ENCODE assay signal across 15 cellular contexts in genomic region chr17:41968676-41969075, GRCh38. TPM values are rescaled to one million over a fixed set of nuclear protein-coding genes. Genes with fewer than 3 reads are reported as not detected.
A peak's percentile ranks its signal among the peaks of the same experiment; 100 is the strongest.
DNase-seq lines count a peak whose midpoint lies in the region; TF ChIP-seq lines count a peak whose summit lies in the region.
"Had no signal": no experiment of that assay in that cellular context is flagged by ENCODE, and none has a peak within 500 bp of the region (broad histone marks: within the 10 kb centered on the region; RNA-seq: fewer than 3 reads in every experiment).

No MANE protein-coding gene starts in this region.

- DNase-seq in Caco-2 (no peak), PC-9 (no peak), G401 (ENCODE audit: low spot score) (no peak), GM03348 (ENCODE audit: low spot score) (no peak), GM19238 (ENCODE audit: insufficient read length, low spot score) (no peak)
- no peak for DNase-seq in activated naive CD8-positive, alpha-beta T cell treated with anti-CD3 and anti-CD28 coated beads for 36 hours
- DNase-seq: BE2C; effector memory CD4-positive, alpha-beta T cell; foreskin melanocyte; NCI-H2081 treated with DMSO at 0.1 percent for 48 hours; retina; stimulated activated CD4-positive, alpha-beta T cell treated with anti-CD3 and anti-CD28 coated beads, Interleukin-2, amount 100 ng/mL, for 24 hours had no signal

- 93% methylated on average over 10 of the region's 10 CpGs for WGBS in liver

- H3K27me3 Mint-ChIP-seq in Caco-2 (ENCODE audit: insufficient read depth, unreplicated experiment) = no peaks in the 10 kb centered on the region
- no peaks in the 10 kb centered on the region for H3K27me3 Mint-ChIP-seq in activated naive CD8-positive, alpha-beta T cell treated with anti-CD3 and anti-CD28 coated beads for 36 hours

- no peak overlapping the region for H2AFZ ChIP-seq in PC-9

- peaks cover 79% of the 10 kb centered on the region for H3K36me3 Mint-ChIP-seq in Caco-2 (ENCODE audit: insufficient read depth, unreplicated experiment)
- peaks cover 19% of the 10 kb centered on the region for H3K36me3 Mint-ChIP-seq in activated naive CD8-positive, alpha-beta T cell treated with anti-CD3 and anti-CD28 coated beads for 36 hours

- H3K4me3 Mint-ChIP-seq in Caco-2 (ENCODE audit: unreplicated experiment) = peak overlapping the region; percentile 46
- H3K4me3 Mint-ChIP-seq in activated naive CD8-positive, alpha-beta T cell treated with anti-CD3 and anti-CD28 coated beads for 36 hours = no peak overlapping the region

- H3K79me2 ChIP-seq in PC-9 (ENCODE audit: low read depth) = peaks cover 16% of the 10 kb centered on the region

- no peak for TF ChIP-seq RAD21 in liver (IDR thresholded peaks at IDR 0.05)

- intact Hi-C loops in Caco-2 (cut with micrococcal nuclease; ENCODE audit: unreplicated experiment) (no loop called here), PC-9 (cut with micrococcal nuclease; ENCODE audit: unreplicated experiment) (loop anchor here (5.0 kb wide), 1 partner anchor 549 kb away; no protein-coding TSS in a partner anchor)

- H3K9me2 ChIP-seq in PC-9 (ENCODE audit: insufficient read depth) = no peaks in the 10 kb centered on the region

- TF ChIP-seq CTCF in 22Rv1 (IDR thresholded peaks at IDR 0.05) (no peak), Caco-2 (IDR thresholded peaks at IDR 0.05; ENCODE audit: insufficient read depth in 1 of 2, low read depth in 1 of 2, low read length in 1 of 2, severe bottlenecking in 1 of 2, unreplicated experiment in 1 of 2) (no peak), liver (IDR thresholded peaks at IDR 0.05; ENCODE audit: low read depth, low read length, missing input control) (peak; percentile 2), PC-9 (conservative IDR thresholded peaks at IDR 0.05) (no peak)

- peak overlapping the region; percentile 87; the same call in 1 of the 2 replicates for H3K27ac ChIP-seq in 22Rv1
- H3K27ac ChIP-seq in liver (ENCODE audit: low read depth in 1 of 2, low read length in 2 of 2) = no peak overlapping the region
- H3K27ac ChIP-seq in PC-9 = no peak overlapping the region
- H3K27ac ChIP-seq: vagina had no signal

- no TSS peak for BruUV-seq in Caco-2 (replicated peaks; lab: Mats Ljungman, UMichigan)
- BruUV-seq in PC-9 (replicated peaks; lab: Mats Ljungman, UMichigan) = no TSS peak

- in situ Hi-C loops in G401 (cut with HindIII; ENCODE audit: low sequenced_read_pairs) = no loop called here

- H3K4me2 ChIP-seq in PC-9 = no peak overlapping the region

- no peak overlapping the region for H3K9ac ChIP-seq in liver (ENCODE audit: low read depth in 1 of 2, low read length in 2 of 2)

- CTCF ChIA-PET in Caco-2 (lab: Charles Lee) = no interaction called here
- CTCF ChIA-PET in PC-9 (lab: Charles Lee) = no interaction called here

- H3K4me1 Mint-ChIP-seq in Caco-2 (ENCODE audit: low read depth, unreplicated experiment) = peaks cover 22% of the 10 kb centered on the region
- peaks cover 36% of the 10 kb centered on the region for H3K4me1 Mint-ChIP-seq in activated naive CD8-positive, alpha-beta T cell treated with anti-CD3 and anti-CD28 coated beads for 36 hours

- H3K36me3 ChIP-seq in Caco-2 (ENCODE audit: control insufficient read depth, insufficient read depth, low read length) (peaks cover 10% of the 10 kb centered on the region), liver (ENCODE audit: control insufficient read depth in 4 of 4, insufficient read depth in 3 of 4, low read depth in 1 of 4, low read length in 3 of 4) (peaks cover 2 to 13% (median 11%) of the 10 kb centered on the region in 4 donors), PC-9 (ENCODE audit: low read depth) (peaks cover 7% of the 10 kb centered on the region; the same call in 1 of the 2 replicates)

- H3K4me1 ChIP-seq in Caco-2 = peaks cover 13% of the 10 kb centered on the region
- H3K4me1 ChIP-seq in liver (ENCODE audit: control insufficient read depth in 4 of 4, insufficient read depth in 4 of 4, low read length in 3 of 4) = peaks cover 8 to 53% (median 38%) of the 10 kb centered on the region in 4 donors
- H3K4me1 ChIP-seq in PC-9 (replicated peaks; ENCODE audit: insufficient read depth) = peaks cover 32% of the 10 kb centered on the region

- peaks cover 46% of the 10 kb centered on the region for H3F3A ChIP-seq in PC-9 (ENCODE audit: insufficient read depth, low read depth)

- POLR2A ChIA-PET in Caco-2 (lab: Charles Lee) = no interaction called here
- POLR2A ChIA-PET in PC-9 (lab: Charles Lee; ENCODE audit: unreplicated experiment) = no interaction called here

- no peaks in the 10 kb centered on the region for H3K9me3 Mint-ChIP-seq in Caco-2 (ENCODE audit: unreplicated experiment)
- no peaks in the 10 kb centered on the region for H3K9me3 Mint-ChIP-seq in activated naive CD8-positive, alpha-beta T cell treated with anti-CD3 and anti-CD28 coated beads for 36 hours

- H3K27me3 ChIP-seq in Caco-2 (replicated peaks; ENCODE audit: control insufficient read depth, insufficient read depth, low read length) = no peaks in the 10 kb centered on the region
- no peaks in the 10 kb centered on the region for H3K27me3 ChIP-seq in liver (ENCODE audit: control insufficient read depth in 4 of 4, insufficient read depth in 4 of 4, low read length in 3 of 4)
- no peaks in the 10 kb centered on the region for H3K27me3 ChIP-seq in PC-9 (ENCODE audit: insufficient read depth, low read depth)
- H3K27me3 ChIP-seq: BE2C, vagina had no signal

- H3K4me3 ChIP-seq in Caco-2 (ENCODE audit: low read depth, low read length) (no peak overlapping the region), liver (ENCODE audit: low read depth in 1 of 3, low read length in 3 of 3) (no peak overlapping the region), PC-9 (no peak overlapping the region)

- H4K20me1 ChIP-seq in PC-9 (ENCODE audit: insufficient read depth) = peaks cover 11% of the 10 kb centered on the region

- peak overlapping the region; percentile 0 for H3K27ac Mint-ChIP-seq in Caco-2 (ENCODE audit: unreplicated experiment)
- peak overlapping the region; percentile 84 for H3K27ac Mint-ChIP-seq in activated naive CD8-positive, alpha-beta T cell treated with anti-CD3 and anti-CD28 coated beads for 36 hours

- H3K9me3 ChIP-seq in Caco-2 = no peaks in the 10 kb centered on the region
- no peaks in the 10 kb centered on the region for H3K9me3 ChIP-seq in liver (ENCODE audit: control insufficient read depth in 4 of 4, low read length in 3 of 4)
- H3K9me3 ChIP-seq in PC-9 (ENCODE audit: insufficient read depth, low read depth) = no peaks in the 10 kb centered on the region
- H3K9me3 ChIP-seq: BE2C, vagina had no signal

TF ChIP-seq in liver, 16 proteins besides CTCF, POLR2A, EP300 and RAD21 (continues in another document):
- no peak for TF ChIP-seq EGR1 (IDR thresholded peaks at IDR 0.05; ENCODE audit: low read depth in 2 of 2)
- no peak for TF ChIP-seq SP1 (IDR thresholded peaks at IDR 0.05)
- no peak for TF ChIP-seq HNF4G (IDR thresholded peaks at IDR 0.05)
- no peak for TF ChIP-seq YY1 (IDR thresholded peaks at IDR 0.05)
- no peak for TF ChIP-seq MAX (IDR thresholded peaks at IDR 0.05)
- TF ChIP-seq HNF4A (conservative IDR thresholded peaks at IDR 0.05) = no peak
- no peak for TF ChIP-seq FOXA1 (IDR thresholded peaks at IDR 0.05)
- no peak for TF ChIP-seq GABPA (IDR thresholded peaks at IDR 0.05 in 1 of 2, conservative IDR thresholded peaks at IDR 0.05 in 1 of 2)

RNA-seq across cellular contexts. Expression of gene CNP, which starts 2.1 kb away (rescaled TPM):
- total RNA-seq in Caco-2 (2022) (90.1 and 94.5 TPM in 2 replicates), liver (10 to 100 TPM; 25.3 to 29.6 TPM), PC-9 (2021) (60.6 and 64.7 TPM in 2 replicates)
- 10 to 100 TPM; 64.9 to 66.6 TPM for total RNA-seq in activated naive CD8-positive, alpha-beta T cell treated with anti-CD3 and anti-CD28 coated beads for 36 hours
- 10 to 100 TPM; 30.7 to 38.3 TPM for polyA plus RNA-seq in liver
- total RNA-seq in G401 (2014; rRNA removed; shearing (Covaris generic)) = 55.4 and 76.7 TPM in 2 replicates

RNA-seq across cellular contexts. Expression of gene ODAD4, which starts 38.3 kb away (rescaled TPM):
- total RNA-seq in Caco-2 (2022) (0.98 and 1.3 TPM in 2 replicates), liver (1 to 10 TPM in 1 of 2 donors, under 1 TPM in 1; 0.25 to 1.0 TPM), PC-9 (2021) (3.0 and 4.0 TPM in 2 replicates)
- under 1 TPM; 0.58 to 0.84 TPM for total RNA-seq in activated naive CD8-positive, alpha-beta T cell treated with anti-CD3 and anti-CD28 coated beads for 36 hours
- polyA plus RNA-seq in liver = under 1 TPM; 0.07 to 0.21 TPM
- total RNA-seq in G401 (2014; rRNA removed; shearing (Covaris generic)) = 1.7 TPM in 1 of 2 replicates, not detected in the other

RNA-seq across cellular contexts. Expression of gene DNAJC7, which starts 48.6 kb away (rescaled TPM):
- total RNA-seq in Caco-2 (2022) = 147 and 156 TPM in 2 replicates
- 100 to 1,000 TPM; 103 to 106 TPM for total RNA-seq in activated naive CD8-positive, alpha-beta T cell treated with anti-CD3 and anti-CD28 coated beads for 36 hours
- 10 to 100 TPM; 28.7 to 33.9 TPM for total RNA-seq in liver
- polyA plus RNA-seq in liver = 10 to 100 TPM; 29.4 to 31.8 TPM
- total RNA-seq in PC-9 (2021) = 75.5 and 96.1 TPM in 2 replicates
- 148 and 158 TPM in 2 replicates for total RNA-seq in G401 (2014; rRNA removed; shearing (Covaris generic))

RNA-seq across cellular contexts. Expression of gene ACLY, which starts 49.9 kb away (rescaled TPM):
- total RNA-seq in Caco-2 (2022) (246 and 252 TPM in 2 replicates), liver (100 to 1,000 TPM in 1 of 2 donors, 10 to 100 TPM in 1; 55.4 to 133 TPM), PC-9 (2021) (106 and 184 TPM in 2 replicates)
- total RNA-seq in activated naive CD8-positive, alpha-beta T cell treated with anti-CD3 and anti-CD28 coated beads for 36 hours = 100 to 1,000 TPM; 197 to 202 TPM
- 10 to 100 TPM; 12.1 to 18.8 TPM for polyA plus RNA-seq in liver
- total RNA-seq in G401 (2014; rRNA removed; shearing (Covaris generic)) = 193 and 255 TPM in 2 replicates

RNA-seq across cellular contexts. Expression of gene NKIRAS2, which starts 51.2 kb away (rescaled TPM):
- total RNA-seq in Caco-2 (2022) = 51.6 and 55.0 TPM in 2 replicates
- total RNA-seq in activated naive CD8-positive, alpha-beta T cell treated with anti-CD3 and anti-CD28 coated beads for 36 hours = 10 to 100 TPM; 20.3 to 25.0 TPM
- 10 to 100 TPM; 17.3 to 17.4 TPM for total RNA-seq in liver
- polyA plus RNA-seq in liver = 10 to 100 TPM; 16.4 to 20.7 TPM
- 38.3 and 39.7 TPM in 2 replicates for total RNA-seq in PC-9 (2021)
- 42.6 and 65.5 TPM in 2 replicates for total RNA-seq in G401 (2014; rRNA removed; shearing (Covaris generic))
